1 cellular context compared by ENCODE assay signal in the genomic region with DNA sequence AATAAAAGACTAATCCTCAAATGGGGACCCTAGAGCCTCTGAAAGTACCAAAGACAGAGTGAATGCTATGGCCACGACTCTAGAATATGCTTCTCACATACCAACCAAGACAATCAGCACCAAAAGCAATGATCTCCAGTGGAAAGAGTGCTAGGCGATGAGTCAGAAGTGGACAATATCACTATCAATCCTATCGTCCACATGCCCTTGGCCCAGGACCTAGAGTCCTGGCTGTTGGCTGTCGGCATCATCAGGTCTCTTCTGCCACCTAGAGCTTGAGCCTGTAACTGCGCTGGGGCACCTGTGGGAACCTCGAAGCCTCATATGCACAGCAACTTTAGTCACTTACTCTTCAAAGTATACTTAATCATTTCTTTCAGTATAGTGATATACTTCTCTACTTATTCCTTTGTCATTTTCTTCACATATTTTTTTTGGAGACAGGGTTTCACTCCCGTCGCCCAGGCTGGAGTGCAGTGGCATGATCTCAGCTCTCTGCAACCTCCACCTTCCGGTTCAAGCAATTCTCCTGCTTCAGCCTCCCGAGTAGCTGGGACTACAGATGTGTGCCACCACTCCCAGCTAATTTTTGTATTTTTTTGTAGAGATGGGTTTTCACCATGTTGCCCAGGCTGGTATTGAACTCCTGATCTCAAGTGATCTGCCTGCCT.
TF ChIP-seq lines count a peak whose summit lies in the region.

No MANE protein-coding gene starts in this region.

TF ChIP-seq in SK-N-SH, 30 proteins besides CTCF, POLR2A, EP300 and RAD21 (continued from another document):
- TF ChIP-seq, protein P1, sequence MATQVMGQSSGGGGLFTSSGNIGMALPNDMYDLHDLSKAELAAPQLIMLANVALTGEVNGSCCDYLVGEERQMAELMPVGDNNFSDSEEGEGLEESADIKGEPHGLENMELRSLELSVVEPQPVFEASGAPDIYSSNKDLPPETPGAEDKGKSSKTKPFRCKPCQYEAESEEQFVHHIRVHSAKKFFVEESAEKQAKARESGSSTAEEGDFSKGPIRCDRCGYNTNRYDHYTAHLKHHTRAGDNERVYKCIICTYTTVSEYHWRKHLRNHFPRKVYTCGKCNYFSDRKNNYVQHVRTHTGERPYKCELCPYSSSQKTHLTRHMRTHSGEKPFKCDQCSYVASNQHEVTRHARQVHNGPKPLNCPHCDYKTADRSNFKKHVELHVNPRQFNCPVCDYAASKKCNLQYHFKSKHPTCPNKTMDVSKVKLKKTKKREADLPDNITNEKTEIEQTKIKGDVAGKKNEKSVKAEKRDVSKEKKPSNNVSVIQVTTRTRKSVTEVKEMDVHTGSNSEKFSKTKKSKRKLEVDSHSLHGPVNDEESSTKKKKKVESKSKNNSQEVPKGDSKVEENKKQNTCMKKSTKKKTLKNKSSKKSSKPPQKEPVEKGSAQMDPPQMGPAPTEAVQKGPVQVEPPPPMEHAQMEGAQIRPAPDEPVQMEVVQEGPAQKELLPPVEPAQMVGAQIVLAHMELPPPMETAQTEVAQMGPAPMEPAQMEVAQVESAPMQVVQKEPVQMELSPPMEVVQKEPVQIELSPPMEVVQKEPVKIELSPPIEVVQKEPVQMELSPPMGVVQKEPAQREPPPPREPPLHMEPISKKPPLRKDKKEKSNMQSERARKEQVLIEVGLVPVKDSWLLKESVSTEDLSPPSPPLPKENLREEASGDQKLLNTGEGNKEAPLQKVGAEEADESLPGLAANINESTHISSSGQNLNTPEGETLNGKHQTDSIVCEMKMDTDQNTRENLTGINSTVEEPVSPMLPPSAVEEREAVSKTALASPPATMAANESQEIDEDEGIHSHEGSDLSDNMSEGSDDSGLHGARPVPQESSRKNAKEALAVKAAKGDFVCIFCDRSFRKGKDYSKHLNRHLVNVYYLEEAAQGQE (IDR thresholded peaks at IDR 0.05; ENCODE audit: low read depth, low read length), result 0 out of 2 replicates have a peak, but pooled peaks have one; percentile 21
- no peak for TF ChIP-seq MXI1 (IDR thresholded peaks at IDR 0.05; ENCODE audit: low read depth, low read length)
- TF ChIP-seq POLR2AphosphoS5 (IDR thresholded peaks at IDR 0.05; ENCODE audit: low read depth, low read length), result peak; percentile 13; the same call in 1 of the 2 replicates
- TF ChIP-seq ZBTB33 (IDR thresholded peaks at IDR 0.05; ENCODE audit: borderline replicate concordance, low read depth), result no peak
- no peak for TF ChIP-seq FOXJ3 (CRISPR knock-in tag; IDR thresholded peaks at IDR 0.05)
- no peak for TF ChIP-seq TEAD4 (IDR thresholded peaks at IDR 0.05; ENCODE audit: borderline replicate concordance, insufficient read depth)
- TF ChIP-seq MEF2A (IDR thresholded peaks at IDR 0.05; ENCODE audit: borderline replicate concordance, low read depth), result no peak
- no peak for TF ChIP-seq YY1 (IDR thresholded peaks at IDR 0.05; ENCODE audit: low read depth)
- TF ChIP-seq EZH2phosphoT487 (IDR thresholded peaks at IDR 0.05; ENCODE audit: borderline replicate concordance, low read depth), result no peak
- TF ChIP-seq FOXM1 (IDR thresholded peaks at IDR 0.05; ENCODE audit: low read depth), result no peak
- no peak for TF ChIP-seq ELF1 (IDR thresholded peaks at IDR 0.05)
- TF ChIP-seq CHD2 (IDR thresholded peaks at IDR 0.05; ENCODE audit: low read length, partially characterized antibody), result no peak
- TF ChIP-seq FOSL2 (IDR thresholded peaks at IDR 0.05; ENCODE audit: borderline replicate concordance, low read depth), result peak; percentile 92
- no peak for TF ChIP-seq RFX5 (IDR thresholded peaks at IDR 0.05; ENCODE audit: low read length)
- TF ChIP-seq TCF12 (IDR thresholded peaks at IDR 0.05), result peak; percentile 62
- no peak for TF ChIP-seq NRF1 (IDR thresholded peaks at IDR 0.05; ENCODE audit: low read depth, low read length)
- TF ChIP-seq, protein P2, sequence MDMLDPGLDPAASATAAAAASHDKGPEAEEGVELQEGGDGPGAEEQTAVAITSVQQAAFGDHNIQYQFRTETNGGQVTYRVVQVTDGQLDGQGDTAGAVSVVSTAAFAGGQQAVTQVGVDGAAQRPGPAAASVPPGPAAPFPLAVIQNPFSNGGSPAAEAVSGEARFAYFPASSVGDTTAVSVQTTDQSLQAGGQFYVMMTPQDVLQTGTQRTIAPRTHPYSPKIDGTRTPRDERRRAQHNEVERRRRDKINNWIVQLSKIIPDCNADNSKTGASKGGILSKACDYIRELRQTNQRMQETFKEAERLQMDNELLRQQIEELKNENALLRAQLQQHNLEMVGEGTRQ (IDR thresholded peaks at IDR 0.05; ENCODE audit: borderline replicate concordance, low read depth, low read length), result no peak
- TF ChIP-seq SMC3 (IDR thresholded peaks at IDR 0.05; ENCODE audit: low read depth, low read length), result peak; percentile 59
- no peak for TF ChIP-seq IRF3 (IDR thresholded peaks at IDR 0.05; ENCODE audit: low read depth, low read length)
- TF ChIP-seq, protein P3, sequence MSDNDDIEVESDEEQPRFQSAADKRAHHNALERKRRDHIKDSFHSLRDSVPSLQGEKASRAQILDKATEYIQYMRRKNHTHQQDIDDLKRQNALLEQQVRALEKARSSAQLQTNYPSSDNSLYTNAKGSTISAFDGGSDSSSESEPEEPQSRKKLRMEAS (IDR thresholded peaks at IDR 0.05; ENCODE audit: low read depth), result peak; percentile 86
- no peak for TF ChIP-seq RXRA (IDR thresholded peaks at IDR 0.05; ENCODE audit: borderline replicate concordance, low read depth)
- TF ChIP-seq RCOR1 (IDR thresholded peaks at IDR 0.05; ENCODE audit: low read length), result no peak
- peak; percentile 48; the same call in 1 of the 2 replicates for TF ChIP-seq SIN3A (IDR thresholded peaks at IDR 0.05; ENCODE audit: borderline replicate concordance, low read depth, low read length)
- TF ChIP-seq GABPA (IDR thresholded peaks at IDR 0.05; ENCODE audit: low read depth), result no peak
- TF ChIP-seq, protein P4, sequence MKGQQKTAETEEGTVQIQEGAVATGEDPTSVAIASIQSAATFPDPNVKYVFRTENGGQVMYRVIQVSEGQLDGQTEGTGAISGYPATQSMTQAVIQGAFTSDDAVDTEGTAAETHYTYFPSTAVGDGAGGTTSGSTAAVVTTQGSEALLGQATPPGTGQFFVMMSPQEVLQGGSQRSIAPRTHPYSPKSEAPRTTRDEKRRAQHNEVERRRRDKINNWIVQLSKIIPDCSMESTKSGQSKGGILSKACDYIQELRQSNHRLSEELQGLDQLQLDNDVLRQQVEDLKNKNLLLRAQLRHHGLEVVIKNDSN (IDR thresholded peaks at IDR 0.05; ENCODE audit: borderline replicate concordance, low read depth), result no peak
